9 cellular contexts compared by ENCODE assay signal in the genomic region with DNA sequence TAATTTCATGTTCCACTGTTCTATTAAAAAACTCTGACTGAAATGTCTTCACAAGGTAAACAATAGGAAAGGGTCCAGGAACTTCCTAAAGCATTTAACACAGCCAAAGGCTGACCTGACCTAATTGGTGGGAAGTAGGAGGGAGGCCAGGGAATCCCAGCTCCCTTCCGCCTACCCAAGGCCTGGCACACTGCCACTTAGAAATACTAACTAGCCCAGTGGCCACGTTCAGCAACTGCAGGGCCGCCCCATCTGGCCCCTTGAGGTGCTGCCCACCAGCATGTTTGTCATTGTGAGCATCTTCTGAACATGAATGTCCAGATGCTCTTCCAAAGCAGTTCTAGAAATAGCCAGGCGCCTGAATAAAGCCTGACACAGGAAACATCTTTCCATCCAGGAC. TPM values are rescaled to one million over a fixed set of nuclear protein-coding genes. Genes with fewer than 3 reads are reported as not detected.
A peak's percentile ranks its signal among the peaks of the same experiment; 100 is the strongest.
DNase-seq lines count a peak whose midpoint lies in the region; ATAC-seq, FAIRE-seq and TF ChIP-seq lines count a peak whose summit lies in the region.
"Had no signal": no experiment of that assay in that cellular context is flagged by ENCODE, and none has a peak within 500 bp of the region (broad histone marks: within the 10 kb centered on the region; RNA-seq: fewer than 3 reads in every experiment).

No MANE protein-coding gene starts in this region.

- TF ChIP-seq CTCF in hepatocyte (IDR thresholded peaks at IDR 0.05; ENCODE audit: poor library complexity) = no peak

- H3K4me1 ChIP-seq in hepatocyte (ENCODE audit: insufficient read depth) = no peaks in the 10 kb centered on the region

- H3K27ac ChIP-seq in hepatocyte = no peak overlapping the region

- no peak for FAIRE-seq in urothelium cell line (lab: Jason Lieb, UNC)

- no peaks in the 10 kb centered on the region for H3K9me3 ChIP-seq in hepatocyte (ENCODE audit: low read depth)

- 74% methylated on average over 4 of the region's 4 CpGs for WGBS in hepatocyte (ENCODE audit: low lambda C conversion rate, missing lambda C conversion rate)

- H3K4me3 ChIP-seq in hepatocyte = no peak overlapping the region

- DNase-seq in activated CD4-positive, alpha-beta T cell treated with anti-CD3 and anti-CD28 coated beads for 48 hours = peak; percentile 22
- DNase-seq in activated CD4-positive, alpha-beta T cell treated with anti-CD3 and anti-CD28 coated beads, Interleukin-2, amount 50 U/mL, for 48 hours = no peak
- peak; percentile 40 for DNase-seq in SK-N-DZ (ENCODE audit: low spot score)
- peak; percentile 13 for DNase-seq in hepatocyte (ENCODE audit: low spot score)
- DNase-seq in urothelium cell line (ENCODE audit: low spot score) = peak; percentile 67
- no peak for DNase-seq in MV-4-11 (lab: John Stamatoyannopoulos, UW)
- no peak for DNase-seq in activated naive CD4-positive, alpha-beta T cell treated with anti-CD3 and anti-CD28 coated beads, Interleukin-2, amount 50 U/mL, for 16 hours
- DNase-seq: NCI-H187 had no signal

- no peak overlapping the region for H3K4me2 ChIP-seq in hepatocyte

- no peaks in the 10 kb centered on the region for H4K20me1 ChIP-seq in hepatocyte (ENCODE audit: insufficient read depth, poor library complexity, severe bottlenecking)

- H3K9me2 ChIP-seq in hepatocyte (replicated peaks; ENCODE audit: insufficient read depth) = no peaks in the 10 kb centered on the region

- H3K27me3 ChIP-seq in hepatocyte = no peaks in the 10 kb centered on the region

- no peak for ATAC-seq in GM19452 (IDR thresholded peaks at IDR 0.05; ENCODE audit: unreplicated experiment)

- H3K79me2 ChIP-seq in hepatocyte = no peaks in the 10 kb centered on the region

- H3K36me3 ChIP-seq in hepatocyte (replicated peaks; ENCODE audit: insufficient read depth, low read depth) = no peaks in the 10 kb centered on the region

- H2AFZ ChIP-seq in hepatocyte = no peak overlapping the region

RNA-seq across cellular contexts. Expression of a gene that starts 44.7 kb away (rescaled TPM):
- polyA plus RNA-seq in SK-N-DZ (2014; cell fraction: cytosol; rRNA removed) = 10.5 and 10.8 TPM in 2 replicates
- polyA plus RNA-seq in SK-N-DZ (2014; cell fraction: nucleus; rRNA removed) = 6.8 and 16.2 TPM in 2 replicates
- 13.0 and 22.6 TPM in 2 replicates for total RNA-seq in hepatocyte
- polyA plus RNA-seq in hepatocyte = 16.5 and 17.0 TPM in 2 replicates

Comparison
In these comparisons a context has a peak if more than half of its experiments do, and no peak if none do; other contexts are left out.
1. DNase-seq: peak in activated CD4-positive, alpha-beta T cell treated with anti-CD3 and anti-CD28 coated beads for 48 hours (single experiment), SK-N-DZ (single experiment), hepatocyte (single experiment) and urothelium cell line (single experiment); none in activated CD4-positive, alpha-beta T cell treated with anti-CD3 and anti-CD28 coated beads, Interleukin-2, amount 50 U/mL, for 48 hours (0 of 2), MV-4-11 (single experiment) and activated naive CD4-positive, alpha-beta T cell treated with anti-CD3 and anti-CD28 coated beads, Interleukin-2, amount 50 U/mL, for 16 hours (single experiment).